In genomic region chr12:38441871-38442281, GRCh38 we compare ENCODE assay signal across 5 cellular contexts.
DNase-seq lines count a peak whose midpoint lies in the region; ATAC-seq, FAIRE-seq and TF ChIP-seq lines count a peak whose summit lies in the region.
"Not testable (repeated sequence)": the region's sequence is repeated elsewhere in the genome, so short reads cannot be mapped to it uniquely, and the experiment has no call there.

No MANE protein-coding gene starts in this region.

- H3K9me3 ChIP-seq in kidney (ENCODE audit: control insufficient read depth in 1 of 2, low read length in 2 of 2) = not testable (repeated sequence)

- not testable (repeated sequence) for H3K27me3 Mint-ChIP-seq in neural crest cell (ENCODE audit: low read depth)

- H3K9ac ChIP-seq in kidney (ENCODE audit: low read length in 2 of 2) = not testable (repeated sequence)

- H3K9me3 Mint-ChIP-seq in neural crest cell = peaks cover 11% of the 10 kb centered on the region

- not testable (repeated sequence) for FAIRE-seq in kidney (lab: Jason Lieb, UNC)

- H3K36me3 ChIP-seq in kidney (ENCODE audit: control insufficient read depth in 1 of 2, insufficient read depth in 2 of 2, low read length in 2 of 2) = not testable (repeated sequence)

- H3K27ac Mint-ChIP-seq in neural crest cell (ENCODE audit: unreplicated experiment) = peak overlapping the region; percentile 19

- ATAC-seq in Right ventricle myocardium superior (ENCODE audit: poor library complexity) = not testable (repeated sequence)

- H3K4me1 Mint-ChIP-seq in neural crest cell = not testable (repeated sequence)

- H3K27ac ChIP-seq in kidney (ENCODE audit: low read depth in 2 of 2, low read length in 2 of 2) = not testable (repeated sequence)

- not testable (repeated sequence) for H3K4me1 ChIP-seq in kidney (ENCODE audit: control insufficient read depth in 1 of 2, insufficient read depth in 1 of 2, low read depth in 1 of 2, low read length in 2 of 2)

- peak; percentile 7 for DNase-seq in activated gamma-delta T cell (lab: John Stamatoyannopoulos, UW)
- peak; percentile 30 for DNase-seq in Right ventricle myocardium superior
- DNase-seq in kidney = peak; percentile 54
- not testable (repeated sequence) for DNase-seq in neural crest cell (ENCODE audit: low read depth, low spot score)
- DNase-seq in posterior vena cava (ENCODE audit: low spot score) = peak; percentile 78

- TF ChIP-seq CTCF in kidney (IDR thresholded peaks at IDR 0.05; ENCODE audit: borderline replicate concordance, extremely low read depth, insufficient read depth); neural crest cell (conservative IDR thresholded peaks at IDR 0.05): not testable (repeated sequence)

- not testable (repeated sequence) for H3K4me3 Mint-ChIP-seq in neural crest cell

- not testable (repeated sequence) for H3K4me3 ChIP-seq in kidney (ENCODE audit: low read length in 2 of 2)

- intact Hi-C loops in Right ventricle myocardium superior (cut with DNase I); kidney (cut with DNase I); posterior vena cava (cut with DNase I): not testable (repeated sequence)

- H3K36me3 Mint-ChIP-seq in neural crest cell (ENCODE audit: low read depth) = not testable (repeated sequence)
